Comparison of ENCODE assay signal across 9 cellular contexts in genomic region chr16:2842340-2843000, GRCh38. TPM values are rescaled to one million over a fixed set of nuclear protein-coding genes. Genes with fewer than 3 reads are reported as not detected.
A peak's percentile ranks its signal among the peaks of the same experiment; 100 is the strongest.
DNase-seq lines count a peak whose midpoint lies in the region; ATAC-seq and TF ChIP-seq lines count a peak whose summit lies in the region.
"Had no signal": no experiment of that assay in that cellular context is flagged by ENCODE, and none has a peak within 500 bp of the region (broad histone marks: within the 10 kb centered on the region; RNA-seq: fewer than 3 reads in every experiment).

No MANE protein-coding gene starts in this region.

- CTCF ChIA-PET in CD8-positive, alpha-beta T cell (lab: Charles Lee) = interaction anchor here (0.6 to 2.3 kb wide), 4 partner anchors 26 to 49 kb away, joined by 3 to 9 read pairs (median 6); no protein-coding TSS in a partner anchor

- peaks cover under 1% of the 10 kb centered on the region for H3K27me3 Mint-ChIP-seq in CD8-positive, alpha-beta T cell (ENCODE audit: low read depth)
- H3K27me3 Mint-ChIP-seq in activated T-cell treated with anti-CD3 and anti-CD28 coated beads, Interleukin-2, amount 50 U/mL, for 72 hours (ENCODE audit: low read depth) = peaks cover 3% of the 10 kb centered on the region

- POLR2A ChIA-PET in CD8-positive, alpha-beta T cell (lab: Charles Lee) = interaction anchor here (0.9 to 1.5 kb wide), 2 partner anchors 25 to 26 kb away, joined by 3 to 4 read pairs; no protein-coding TSS in a partner anchor

- intact Hi-C loops in CD8-positive, alpha-beta T cell (cut with DNase I, micrococcal nuclease) = no loop called here

- H3K36me3 ChIP-seq in CD8-positive, alpha-beta T cell (ENCODE audit: insufficient read depth, low read length) = no peaks in the 10 kb centered on the region
- H3K36me3 ChIP-seq in rectal smooth muscle tissue (ENCODE audit: control insufficient read depth, insufficient read depth, low read length) = no peaks in the 10 kb centered on the region

- H3K4me1 Mint-ChIP-seq in CD8-positive, alpha-beta T cell (ENCODE audit: low read depth) = peaks cover 57% of the 10 kb centered on the region
- H3K4me1 Mint-ChIP-seq in activated T-cell treated with anti-CD3 and anti-CD28 coated beads, Interleukin-2, amount 50 U/mL, for 72 hours (ENCODE audit: low read depth) = peaks cover 44% of the 10 kb centered on the region

- ATAC-seq in CD8-positive, alpha-beta T cell = peak; percentile 29
- ATAC-seq in activated T-cell treated with anti-CD3 and anti-CD28 coated beads, Interleukin-2, amount 50 U/mL, for 72 hours (replicated peaks in 1 of 2) = peak; percentile 71 to 75
- ATAC-seq in omental fat pad (ENCODE audit: low FRiP score) = no peak

- H3K4me1 ChIP-seq in CD8-positive, alpha-beta T cell (ENCODE audit: insufficient read depth, low read length) = peaks cover 49% of the 10 kb centered on the region
- no peaks in the 10 kb centered on the region for H3K4me1 ChIP-seq in rectal smooth muscle tissue (ENCODE audit: control insufficient read depth, insufficient read depth, low read length)

- TF ChIP-seq CTCF in CD8-positive, alpha-beta T cell (IDR thresholded peaks at IDR 0.05) = peak; percentile 58
- peak; percentile 39 for TF ChIP-seq CTCF in fibroblast of the aortic adventitia (IDR thresholded peaks at IDR 0.05; ENCODE audit: insufficient read depth, low read length)
- no peak for TF ChIP-seq CTCF in omental fat pad (IDR thresholded peaks at IDR 0.05)

- H3K4me3 Mint-ChIP-seq in CD8-positive, alpha-beta T cell = peak overlapping the region; percentile 43
- peak overlapping the region; percentile 91 to 92 for H3K4me3 Mint-ChIP-seq in activated T-cell treated with anti-CD3 and anti-CD28 coated beads, Interleukin-2, amount 50 U/mL, for 72 hours

- no peaks in the 10 kb centered on the region for H3K27me3 ChIP-seq in CD8-positive, alpha-beta T cell (ENCODE audit: insufficient read depth, low read length)
- no peaks in the 10 kb centered on the region for H3K27me3 ChIP-seq in rectal smooth muscle tissue (ENCODE audit: control insufficient read depth, insufficient read depth, low read length)

- H3K27ac Mint-ChIP-seq in CD8-positive, alpha-beta T cell = peak overlapping the region; percentile 85
- H3K27ac Mint-ChIP-seq in activated T-cell treated with anti-CD3 and anti-CD28 coated beads, Interleukin-2, amount 50 U/mL, for 72 hours = peak overlapping the region; percentile 88

- H3K4me3 ChIP-seq in CD8-positive, alpha-beta T cell (ENCODE audit: low read depth, low read length) = peak overlapping the region; percentile 57
- H3K4me3 ChIP-seq in fibroblast of the aortic adventitia (ENCODE audit: low read depth, low read length) (no peak overlapping the region), rectal smooth muscle tissue (ENCODE audit: low read length) (peak overlapping the region; percentile 56)

- no peaks in the 10 kb centered on the region for H3K9me3 Mint-ChIP-seq in CD8-positive, alpha-beta T cell
- H3K9me3 Mint-ChIP-seq in activated T-cell treated with anti-CD3 and anti-CD28 coated beads, Interleukin-2, amount 50 U/mL, for 72 hours = peaks cover 0 to 2% of the 10 kb centered on the region in 2 donors

- DNase-seq in CD8-positive, alpha-beta T cell = peak; percentile 36 to 88 (median 71)
- DNase-seq in NOMO-1 treated with DMSO at 0.1 percent for 48 hours (lab: John Stamatoyannopoulos, UW; ENCODE audit: unreplicated experiment) (peak; percentile 50), fibroblast of the aortic adventitia (ENCODE audit: low read depth) (peak; percentile 10), omental fat pad (ENCODE audit: low spot score) (no peak), GM03348 (ENCODE audit: low spot score) (no peak), AML-193 (lab: John Stamatoyannopoulos, UW) (no peak)
- DNase-seq in activated T-cell treated with anti-CD3 and anti-CD28 coated beads, Interleukin-2, amount 50 U/mL, for 72 hours = peak; percentile 89 to 90

- H3K27ac ChIP-seq in CD8-positive, alpha-beta T cell (ENCODE audit: low read depth, low read length) = peak overlapping the region; percentile 64
- no peak overlapping the region for H3K27ac ChIP-seq in rectal smooth muscle tissue (ENCODE audit: low read depth, low read length)

- H3K36me3 Mint-ChIP-seq in CD8-positive, alpha-beta T cell = no peaks in the 10 kb centered on the region
- H3K36me3 Mint-ChIP-seq in activated T-cell treated with anti-CD3 and anti-CD28 coated beads, Interleukin-2, amount 50 U/mL, for 72 hours (ENCODE audit: insufficient read depth in 2 of 2) = peaks cover 2% of the 10 kb centered on the region in 2 donors

- no peaks in the 10 kb centered on the region for H3K9me3 ChIP-seq in CD8-positive, alpha-beta T cell (ENCODE audit: low read length)

- no peak overlapping the region for H3K9ac ChIP-seq in rectal smooth muscle tissue (ENCODE audit: low read length)

RNA-seq across cellular contexts. Expression of gene ZG16B, which starts 12.4 kb away (rescaled TPM):
- total RNA-seq in CD8-positive, alpha-beta T cell = not detected
- total RNA-seq in activated T-cell treated with anti-CD3 and anti-CD28 coated beads, Interleukin-2, amount 50 U/mL, for 72 hours = 1 to 10 TPM; 3.9 to 8.5 TPM
- total RNA-seq in fibroblast of the aortic adventitia (ENCODE audit: low replicate concordance) (0.27 and 1.4 TPM in 2 replicates), omental fat pad (1 to 10 TPM in 1 of 4 donors, not detected in 3; 1.0 TPM)

RNA-seq across cellular contexts. Expression of gene PRSS22, which starts 15.5 kb away (rescaled TPM):
- total RNA-seq in CD8-positive, alpha-beta T cell = 1 to 10 TPM; 2.1 to 2.4 TPM
- total RNA-seq in activated T-cell treated with anti-CD3 and anti-CD28 coated beads, Interleukin-2, amount 50 U/mL, for 72 hours = 1 to 10 TPM in 1 of 2 donors, not detected in 1; 1.1 TPM
- total RNA-seq in fibroblast of the aortic adventitia (ENCODE audit: low replicate concordance) = not detected in 2 replicates
- total RNA-seq in omental fat pad = not detected
- total RNA-seq: pulmonary artery endothelial cell had no signal

RNA-seq across cellular contexts. Expression of gene PRSS21, which starts 25.4 kb away (rescaled TPM):
- total RNA-seq in CD8-positive, alpha-beta T cell = 1 to 10 TPM; 1.4 to 2.5 TPM
- 10 to 100 TPM in 1 of 2 donors, 1 to 10 TPM in 1; 2.4 to 10.3 TPM for total RNA-seq in activated T-cell treated with anti-CD3 and anti-CD28 coated beads, Interleukin-2, amount 50 U/mL, for 72 hours
- 0.27 and 0.49 TPM in 2 replicates for total RNA-seq in fibroblast of the aortic adventitia (ENCODE audit: low replicate concordance)
- total RNA-seq in omental fat pad = 1 to 10 TPM in 1 of 4 donors, under 1 TPM in 1, not detected in 2; 0.65 to 1.0 TPM

RNA-seq across cellular contexts. Expression of gene FLYWCH2, which starts 40.5 kb away (rescaled TPM):
- 10 to 100 TPM in 1 of 2 experiments, 1 to 10 TPM in 1; 9.3 to 10.9 TPM for total RNA-seq in CD8-positive, alpha-beta T cell
- total RNA-seq in activated T-cell treated with anti-CD3 and anti-CD28 coated beads, Interleukin-2, amount 50 U/mL, for 72 hours = 10 to 100 TPM; 26.4 to 29.1 TPM
- total RNA-seq in fibroblast of the aortic adventitia (ENCODE audit: low replicate concordance) (48.9 and 56.4 TPM in 2 replicates), omental fat pad (10 to 100 TPM; 22.1 to 78.7 (median 37.3) TPM)

RNA-seq across cellular contexts. Expression of gene PRSS41, which starts 44.2 kb away (rescaled TPM):
- total RNA-seq in CD8-positive, alpha-beta T cell = not detected
- total RNA-seq in activated T-cell treated with anti-CD3 and anti-CD28 coated beads, Interleukin-2, amount 50 U/mL, for 72 hours = under 1 TPM in 1 of 2 donors, not detected in 1; 0.29 TPM
- total RNA-seq in fibroblast of the aortic adventitia (ENCODE audit: low replicate concordance) = not detected in 2 replicates
- total RNA-seq in omental fat pad = not detected
- total RNA-seq: pulmonary artery endothelial cell had no signal

Comparison
In these comparisons a context has a peak if more than half of its experiments do, and no peak if none do; other contexts are left out.
1. DNase-seq: peak in CD8-positive, alpha-beta T cell (7 of 7), NOMO-1 treated with DMSO at 0.1 percent for 48 hours (single experiment), activated T-cell treated with anti-CD3 and anti-CD28 coated beads, Interleukin-2, amount 50 U/mL, for 72 hours (2 of 2) and fibroblast of the aortic adventitia (single experiment); none in omental fat pad (single experiment), GM03348 (single experiment) and AML-193 (0 of 2).
2. CTCF ChIP-seq: peak in CD8-positive, alpha-beta T cell (single experiment) and fibroblast of the aortic adventitia (single experiment); none in omental fat pad (0 of 3).